In genomic region chr4:132065940-132066495, GRCh38 we compare ENCODE assay signal across 1 cellular context.
TF ChIP-seq lines count a peak whose summit lies in the region.

No MANE protein-coding gene starts in this region.

TF ChIP-seq in GM23338, 12 proteins besides CTCF, POLR2A, EP300 and RAD21 (continued from another document):
- no peak for TF ChIP-seq CREB1 (CRISPR knock-in tag; IDR thresholded peaks at IDR 0.05; ENCODE audit: low read depth)
- no peak for TF ChIP-seq POLR2AphosphoS5 (IDR thresholded peaks at IDR 0.05; ENCODE audit: low read depth)
